23 cellular contexts compared by ENCODE assay signal in genomic region chrX:13125188-13125587, GRCh38.
DNase-seq lines count a peak whose midpoint lies in the region; ATAC-seq, FAIRE-seq and TF ChIP-seq lines count a peak whose summit lies in the region.
"Had no signal": no experiment of that assay in that cellular context is flagged by ENCODE, and none has a peak within 500 bp of the region (broad histone marks: within the 10 kb centered on the region; RNA-seq: fewer than 3 reads in every experiment).

No MANE protein-coding gene starts in this region.

- peaks cover 4% of the 10 kb centered on the region; the same call in 1 of the 2 replicates for H3K9me1 ChIP-seq in IMR-90 (ENCODE audit: insufficient read depth, low read length)

- H4K20me1 ChIP-seq in IMR-90 (ENCODE audit: insufficient read depth, low read length) = no peaks in the 10 kb centered on the region
- no peaks in the 10 kb centered on the region for H4K20me1 ChIP-seq in astrocyte (ENCODE audit: insufficient read depth, low read length)
- no peaks in the 10 kb centered on the region for H4K20me1 ChIP-seq in mammary epithelial cell (ENCODE audit: insufficient read depth, low read length)

- no peak overlapping the region for H2AK9ac ChIP-seq in IMR-90 (replicated peaks; ENCODE audit: low read depth, low read length, poor library complexity)

- no peaks in the 10 kb centered on the region for H3K36me3 Mint-ChIP-seq in CD4-positive, CD25-positive, alpha-beta regulatory T cell
- H3K36me3 Mint-ChIP-seq in astrocyte (ENCODE audit: low read depth, unreplicated experiment) (no peaks in the 10 kb centered on the region), neural crest cell (ENCODE audit: low read depth) (no peaks in the 10 kb centered on the region)
- H3K36me3 Mint-ChIP-seq: CD14-positive monocyte, memory B cell had no signal

- H3K4me3 Mint-ChIP-seq in CD4-positive, CD25-positive, alpha-beta regulatory T cell = no peak overlapping the region
- H3K4me3 Mint-ChIP-seq in astrocyte (ENCODE audit: unreplicated experiment) = no peak overlapping the region
- no peak overlapping the region for H3K4me3 Mint-ChIP-seq in neural crest cell
- H3K4me3 Mint-ChIP-seq: activated T-cell treated with anti-CD3 and anti-CD28 coated beads, Interleukin-2, amount 50 U/mL, for 24 hours; CD14-positive monocyte; memory B cell; stimulated activated naive CD8-positive, alpha-beta T cell treated with anti-CD3 and anti-CD28 coated beads, Interleukin-15, Interleukin-2, amounts not matched to agents 100 ng/mL and 50 ng/mL, for 24 hours had no signal

- peak overlapping the region; percentile 49; the same call in 1 of the 2 replicates for H2AK5ac ChIP-seq in IMR-90 (ENCODE audit: low read depth, low read length)

- peak overlapping the region in 2 of 3 donors; percentile 6 to 78 for H3K27ac Mint-ChIP-seq in CD4-positive, CD25-positive, alpha-beta regulatory T cell
- H3K27ac Mint-ChIP-seq in astrocyte (ENCODE audit: unreplicated experiment) = no peak overlapping the region
- peak overlapping the region; percentile 88 for H3K27ac Mint-ChIP-seq in neural crest cell (ENCODE audit: unreplicated experiment)
- H3K27ac Mint-ChIP-seq: activated T-cell treated with anti-CD3 and anti-CD28 coated beads, Interleukin-2, amount 50 U/mL, for 24 hours; CD14-positive monocyte; memory B cell; stimulated activated naive CD8-positive, alpha-beta T cell treated with anti-CD3 and anti-CD28 coated beads, Interleukin-15, Interleukin-2, amounts not matched to agents 100 ng/mL and 50 ng/mL, for 24 hours had no signal

- WGBS in IMR-90 (ENCODE audit: extremely low coverage in 2 of 2, insufficient read length in 1 of 2), 2 experiments = no CpG with 5 or more reads among the region's 2 CpGs
- 96% methylated on average over 2 of the region's 2 CpGs for WGBS in mammary epithelial cell (ENCODE audit: low coverage, missing lambda C conversion rate)

- peak overlapping the region; percentile 63 for H2BK20ac ChIP-seq in IMR-90 (ENCODE audit: low read depth, low read length)

- peak overlapping the region; percentile 38 for H4K91ac ChIP-seq in IMR-90 (ENCODE audit: insufficient read depth, low read depth, low read length)

- in situ Hi-C loops in IMR-90 (cut with MboI; ENCODE audit: low sequenced_read_pairs) (no loop called here), mammary epithelial cell (cut with MboI; ENCODE audit: low sequenced_read_pairs in 2 of 2) (no loop called here)

- 0 out of 2 replicates have a peak overlapping the region, but pooled peaks have one; percentile 28 for H3K14ac ChIP-seq in IMR-90 (replicated peaks; ENCODE audit: low read depth, low read length)

- CTCF ChIA-PET in IMR-90 (lab: Yijun Ruan, JAX) = no interaction called here
- CTCF ChIA-PET in mammary epithelial cell (lab: Charles Lee; ENCODE audit: low non-redundant PET) = no interaction called here

- dilution Hi-C loops in IMR-90 (cut with HindIII; ENCODE audit: low sequenced_read_pairs, unreplicated experiment) (no loop called here), mammary epithelial cell (cut with HindIII; ENCODE audit: low sequenced_read_pairs) (no loop called here)

- no peak for ATAC-seq in CD4-positive, CD25-positive, alpha-beta regulatory T cell (ENCODE audit: low read depth in 2 of 2)
- ATAC-seq in IMR-90 (ENCODE audit: low read depth) (no peak), GM21723 (IDR thresholded peaks at IDR 0.05; ENCODE audit: unreplicated experiment) (no peak)
- ATAC-seq: activated CD4-positive, CD25-positive, alpha-beta regulatory T cell treated with anti-CD3 and anti-CD28 coated beads, Interleukin-2, amount 50 U/mL, for 24 hours; right lobe of liver had no signal

- peak; percentile 43 for FAIRE-seq in astrocyte (lab: Jason Lieb, UNC)
- FAIRE-seq: GM19239 had no signal

- peak overlapping the region; percentile 77 for H3K4ac ChIP-seq in IMR-90 (ENCODE audit: low read depth, low read length)

- BruUV-seq in IMR-90 (replicated peaks; lab: Mats Ljungman, UMichigan) = no TSS peak
- no TSS peak for BruUV-seq in mammary epithelial cell (replicated peaks; lab: Mats Ljungman, UMichigan)

- no peak overlapping the region for H3K4me3 ChIP-seq in CD4-positive, CD25-positive, alpha-beta regulatory T cell (ENCODE audit: low read depth, low read length)
- H3K4me3 ChIP-seq in IMR-90 (ENCODE audit: insufficient read depth, low read depth, low read length) (no peak overlapping the region), astrocyte (ENCODE audit: insufficient read depth, low read depth, low read length) (no peak overlapping the region), mammary epithelial cell (replicated peaks in 1 of 3; ENCODE audit: insufficient read depth in 1 of 3, low read depth in 2 of 3, low read length in 3 of 3) (no peak overlapping the region)
- H3K4me3 ChIP-seq: right lobe of liver, thyroid gland had no signal

- no peak overlapping the region for H3K56ac ChIP-seq in IMR-90 (ENCODE audit: extremely low read depth, insufficient read depth, low read length)

- no peak overlapping the region for H3K27ac ChIP-seq in CD4-positive, CD25-positive, alpha-beta regulatory T cell (ENCODE audit: insufficient read depth, low read length, poor library complexity, severe bottlenecking)
- H3K27ac ChIP-seq in IMR-90 (ENCODE audit: insufficient read depth, low read length) (peak overlapping the region; percentile 9; the same call in 1 of the 2 replicates), astrocyte (ENCODE audit: low read depth, low read length) (no peak overlapping the region), mammary epithelial cell (ENCODE audit: insufficient read depth, low read depth, low read length) (no peak overlapping the region)
- H3K27ac ChIP-seq: thyroid gland had no signal

- no peaks in the 10 kb centered on the region for H3K9me3 ChIP-seq in CD4-positive, CD25-positive, alpha-beta regulatory T cell (ENCODE audit: control insufficient read depth in 2 of 2, low read length in 2 of 2)
- H3K9me3 ChIP-seq in IMR-90 (ENCODE audit: control insufficient read depth, insufficient read depth, low read length) (no peaks in the 10 kb centered on the region), astrocyte (ENCODE audit: insufficient read depth, low read depth, low read length) (no peaks in the 10 kb centered on the region), mammary epithelial cell (replicated peaks; ENCODE audit: insufficient read depth, low read length) (no peaks in the 10 kb centered on the region)
- H3K9me3 ChIP-seq: right lobe of liver, thyroid gland had no signal

- H3K27me3 Mint-ChIP-seq in CD4-positive, CD25-positive, alpha-beta regulatory T cell = no peaks in the 10 kb centered on the region
- H3K27me3 Mint-ChIP-seq in astrocyte (ENCODE audit: low read depth, unreplicated experiment) (no peaks in the 10 kb centered on the region), neural crest cell (ENCODE audit: low read depth) (no peaks in the 10 kb centered on the region)
- H3K27me3 Mint-ChIP-seq: memory B cell; stimulated activated naive CD8-positive, alpha-beta T cell treated with anti-CD3 and anti-CD28 coated beads, Interleukin-15, Interleukin-2, amounts not matched to agents 100 ng/mL and 50 ng/mL, for 24 hours had no signal

- H2AFZ ChIP-seq in IMR-90 (replicated peaks; ENCODE audit: low read length, poor library complexity) (no peak overlapping the region), astrocyte (ENCODE audit: low read depth, low read length) (no peak overlapping the region), mammary epithelial cell (ENCODE audit: low read depth, low read length) (no peak overlapping the region)

- H3K27me3 ChIP-seq in CD4-positive, CD25-positive, alpha-beta regulatory T cell (ENCODE audit: control insufficient read depth, insufficient read depth, low read length) = no peaks in the 10 kb centered on the region
- H3K27me3 ChIP-seq in IMR-90 (ENCODE audit: control insufficient read depth, insufficient read depth, low read length) = no peaks in the 10 kb centered on the region
- no peaks in the 10 kb centered on the region for H3K27me3 ChIP-seq in astrocyte (ENCODE audit: insufficient read depth, low read length)
- no peaks in the 10 kb centered on the region for H3K27me3 ChIP-seq in mammary epithelial cell (ENCODE audit: insufficient read depth, low read length)
- H3K27me3 ChIP-seq: right lobe of liver, thyroid gland had no signal

- H4K5ac ChIP-seq in IMR-90 (ENCODE audit: low read depth, low read length) = peak overlapping the region; percentile 48; the same call in 1 of the 2 replicates

- H2BK120ac ChIP-seq in IMR-90 (ENCODE audit: low read depth, low read length) = peak overlapping the region; percentile 74

- H3K4me2 ChIP-seq in IMR-90 (ENCODE audit: low read depth, low read length) (no peak overlapping the region), astrocyte (ENCODE audit: low read length) (no peak overlapping the region), mammary epithelial cell (ENCODE audit: insufficient read depth, low read depth, low read length) (no peak overlapping the region)

- H3K79me1 ChIP-seq in IMR-90 (ENCODE audit: low read depth in 1 of 2, low read length in 2 of 2) = no peaks in the 10 kb centered on the region

- peaks cover 0 to 2% (median 0%) of the 10 kb centered on the region in 7 donors for H3K9me3 Mint-ChIP-seq in CD4-positive, CD25-positive, alpha-beta regulatory T cell
- no peaks in the 10 kb centered on the region for H3K9me3 Mint-ChIP-seq in astrocyte (ENCODE audit: unreplicated experiment)
- H3K9me3 Mint-ChIP-seq in neural crest cell = no peaks in the 10 kb centered on the region
- H3K9me3 Mint-ChIP-seq: activated T-cell treated with anti-CD3 and anti-CD28 coated beads, Interleukin-2, amount 50 U/mL, for 24 hours; memory B cell; stimulated activated naive CD8-positive, alpha-beta T cell treated with anti-CD3 and anti-CD28 coated beads, Interleukin-15, Interleukin-2, amounts not matched to agents 100 ng/mL and 50 ng/mL, for 24 hours had no signal

- peak overlapping the region in 1 of 2 experiments; percentile 3; a peak in 1 of 4 replicates for H4K8ac ChIP-seq in IMR-90 (ENCODE audit: low read depth in 2 of 2, low read length in 2 of 2)

- TF ChIP-seq CTCF in IMR-90 (conservative IDR thresholded peaks at IDR 0.05; ENCODE audit: low read depth, low read length) (no peak), astrocyte (IDR thresholded peaks at IDR 0.05; ENCODE audit: insufficient read depth, low read depth, low read length) (no peak), neural crest cell (conservative IDR thresholded peaks at IDR 0.05) (no peak), mammary epithelial cell (conservative IDR thresholded peaks at IDR 0.05 in 1 of 2, IDR thresholded peaks at IDR 0.05 in 1 of 2; ENCODE audit: extremely low read depth in 1 of 2, insufficient read depth in 1 of 2, low read depth in 1 of 2, low read length in 2 of 2) (no peak)

- no peak overlapping the region for H2BK5ac ChIP-seq in IMR-90 (ENCODE audit: low read depth, low read length, poor library complexity, severe bottlenecking)

- no peak for DNase-seq in CD4-positive, CD25-positive, alpha-beta regulatory T cell
- DNase-seq in IMR-90 (no peak), astrocyte (ENCODE audit: low read depth) (no peak), neural crest cell (ENCODE audit: low read depth, low spot score) (no peak), amniotic stem cell (lab: John Stamatoyannopoulos, UW) (no peak), mammary epithelial cell (no peak), DMS 273 (lab: John Stamatoyannopoulos, UW; ENCODE audit: unreplicated experiment) (no peak)
- DNase-seq: activated naive CD4-positive, alpha-beta T cell treated with Interleukin-2 at 50 U/mL for 16 hours; activated T-cell treated with anti-CD3 and anti-CD28 coated beads, Interleukin-2, amount 50 U/mL, for 24 hours; anterior cingulate cortex; caudate nucleus; dermis blood vessel endothelial cell; NCI-H1092 treated with DMSO at 0.1 percent for 48 hours; NCI-H187 treated with DMSO at 0.1 percent for 48 hours; right lobe of liver; Right ventricle myocardium superior; thyroid gland had no signal

- 0 out of 3 replicates have a peak overlapping the region, but pooled peaks have one; percentile 27 for H2BK15ac ChIP-seq in IMR-90 (ENCODE audit: low read depth, low read length)

- POLR2A ChIA-PET in IMR-90 (lab: Charles Lee; ENCODE audit: unreplicated experiment) = no interaction called here

- intact Hi-C loops in IMR-90 (cut with micrococcal nuclease) (loop anchor here (10.0 kb wide), 1 partner anchor 250 kb away; no protein-coding TSS in a partner anchor), mammary epithelial cell (cut with micrococcal nuclease) (no loop called here)

- no peak for TF ChIP-seq RAD21 in IMR-90 (IDR thresholded peaks at IDR 0.05; ENCODE audit: low read length)

- peaks cover 15% of the 10 kb centered on the region for H3K4me1 ChIP-seq in CD4-positive, CD25-positive, alpha-beta regulatory T cell (ENCODE audit: control insufficient read depth, insufficient read depth, low read length, poor library complexity, severe bottlenecking)
- peaks cover 7% of the 10 kb centered on the region; the same call in 1 of the 2 replicates for H3K4me1 ChIP-seq in IMR-90 (ENCODE audit: control insufficient read depth, insufficient read depth, low read length)
- H3K4me1 ChIP-seq in astrocyte (ENCODE audit: insufficient read depth, low read length) = peaks cover 18% of the 10 kb centered on the region
- peaks cover 3% of the 10 kb centered on the region for H3K4me1 ChIP-seq in mammary epithelial cell (ENCODE audit: insufficient read depth, low read length)

- H3K9ac ChIP-seq in IMR-90 (ENCODE audit: low read depth, low read length) (no peak overlapping the region), astrocyte (ENCODE audit: low read length) (no peak overlapping the region), mammary epithelial cell (ENCODE audit: insufficient read depth, low read length) (no peak overlapping the region)

- peak overlapping the region; percentile 47; the same call in 1 of the 2 replicates for H3K18ac ChIP-seq in IMR-90 (ENCODE audit: low read depth, low read length)

- TF ChIP-seq POLR2A in IMR-90 (IDR thresholded peaks at IDR 0.05; ENCODE audit: low read depth, low read length) = no peak

- no peaks in the 10 kb centered on the region for H3K79me2 ChIP-seq in astrocyte (ENCODE audit: insufficient read depth, low read length)
- H3K79me2 ChIP-seq in mammary epithelial cell (ENCODE audit: insufficient read depth, low read length) = no peaks in the 10 kb centered on the region

- H3K23ac ChIP-seq in IMR-90 (ENCODE audit: low read depth, low read length) = no peak overlapping the region

- H3K36me3 ChIP-seq in CD4-positive, CD25-positive, alpha-beta regulatory T cell (ENCODE audit: control insufficient read depth, insufficient read depth, low read length) = no peaks in the 10 kb centered on the region
- H3K36me3 ChIP-seq in IMR-90 (ENCODE audit: control insufficient read depth, insufficient read depth, low read length) (no peaks in the 10 kb centered on the region), astrocyte (ENCODE audit: insufficient read depth, low read length) (no peaks in the 10 kb centered on the region), mammary epithelial cell (ENCODE audit: insufficient read depth, low read length) (no peaks in the 10 kb centered on the region)
- H3K36me3 ChIP-seq: right lobe of liver, thyroid gland had no signal

- peaks cover 17 to 42% (median 19%) of the 10 kb centered on the region in 4 donors for H3K4me1 Mint-ChIP-seq in CD4-positive, CD25-positive, alpha-beta regulatory T cell
- peaks cover 7% of the 10 kb centered on the region for H3K4me1 Mint-ChIP-seq in astrocyte (ENCODE audit: low read depth, unreplicated experiment)
- peaks cover 33% of the 10 kb centered on the region for H3K4me1 Mint-ChIP-seq in neural crest cell
- H3K4me1 Mint-ChIP-seq: memory B cell had no signal
